In the genomic region with DNA sequence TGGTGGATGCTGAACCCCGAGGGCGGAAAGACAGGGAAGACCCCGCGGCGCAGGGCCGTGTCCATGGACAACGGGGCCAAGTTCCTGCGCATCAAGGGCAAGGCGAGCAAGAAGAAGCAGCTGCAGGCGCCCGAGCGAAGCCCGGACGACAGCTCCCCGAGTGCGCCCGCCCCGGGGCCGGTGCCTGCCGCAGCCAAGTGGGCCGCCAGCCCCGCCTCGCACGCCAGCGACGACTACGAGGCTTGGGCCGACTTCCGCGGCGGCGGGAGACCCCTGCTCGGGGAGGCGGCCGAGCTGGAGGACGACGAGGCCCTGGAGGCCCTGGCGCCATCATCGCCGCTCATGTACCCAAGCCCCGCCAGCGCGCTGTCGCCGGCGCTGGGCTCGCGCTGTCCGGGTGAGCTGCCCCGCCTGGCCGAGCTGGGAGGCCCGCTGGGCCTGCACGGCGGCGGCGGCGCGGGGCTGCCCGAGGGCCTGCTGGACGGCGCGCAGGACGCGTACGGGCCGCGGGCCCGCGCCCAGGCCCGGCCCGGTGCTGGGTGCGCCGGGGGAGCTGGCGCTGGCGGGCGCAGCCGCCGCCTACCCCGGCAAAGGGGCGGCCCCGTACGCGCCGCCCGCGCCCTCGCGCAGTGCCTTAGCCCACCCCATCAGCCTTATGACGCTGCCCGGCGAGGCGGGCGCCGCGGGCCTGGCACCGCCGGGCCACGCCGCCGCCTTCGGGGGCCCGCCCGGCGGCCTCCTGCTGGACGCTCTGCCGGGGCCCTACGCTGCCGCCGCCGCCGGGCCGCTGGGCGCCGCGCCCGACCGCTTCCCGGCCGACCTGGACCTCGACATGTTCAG, we compare ENCODE assay signal across 1 cellular context.
TF ChIP-seq lines count a peak whose summit lies in the region.

No MANE protein-coding gene starts in this region.

TF ChIP-seq in HepG2, 621 proteins besides CTCF, POLR2A, EP300 and RAD21 (continued from another document):
- TF ChIP-seq, protein P1, sequence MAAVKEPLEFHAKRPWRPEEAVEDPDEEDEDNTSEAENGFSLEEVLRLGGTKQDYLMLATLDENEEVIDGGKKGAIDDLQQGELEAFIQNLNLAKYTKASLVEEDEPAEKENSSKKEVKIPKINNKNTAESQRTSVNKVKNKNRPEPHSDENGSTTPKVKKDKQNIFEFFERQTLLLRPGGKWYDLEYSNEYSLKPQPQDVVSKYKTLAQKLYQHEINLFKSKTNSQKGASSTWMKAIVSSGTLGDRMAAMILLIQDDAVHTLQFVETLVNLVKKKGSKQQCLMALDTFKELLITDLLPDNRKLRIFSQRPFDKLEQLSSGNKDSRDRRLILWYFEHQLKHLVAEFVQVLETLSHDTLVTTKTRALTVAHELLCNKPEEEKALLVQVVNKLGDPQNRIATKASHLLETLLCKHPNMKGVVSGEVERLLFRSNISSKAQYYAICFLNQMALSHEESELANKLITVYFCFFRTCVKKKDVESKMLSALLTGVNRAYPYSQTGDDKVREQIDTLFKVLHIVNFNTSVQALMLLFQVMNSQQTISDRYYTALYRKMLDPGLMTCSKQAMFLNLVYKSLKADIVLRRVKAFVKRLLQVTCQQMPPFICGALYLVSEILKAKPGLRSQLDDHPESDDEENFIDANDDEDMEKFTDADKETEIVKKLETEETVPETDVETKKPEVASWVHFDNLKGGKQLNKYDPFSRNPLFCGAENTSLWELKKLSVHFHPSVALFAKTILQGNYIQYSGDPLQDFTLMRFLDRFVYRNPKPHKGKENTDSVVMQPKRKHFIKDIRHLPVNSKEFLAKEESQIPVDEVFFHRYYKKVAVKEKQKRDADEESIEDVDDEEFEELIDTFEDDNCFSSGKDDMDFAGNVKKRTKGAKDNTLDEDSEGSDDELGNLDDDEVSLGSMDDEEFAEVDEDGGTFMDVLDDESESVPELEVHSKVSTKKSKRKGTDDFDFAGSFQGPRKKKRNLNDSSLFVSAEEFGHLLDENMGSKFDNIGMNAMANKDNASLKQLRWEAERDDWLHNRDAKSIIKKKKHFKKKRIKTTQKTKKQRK (IDR thresholded peaks at IDR 0.05; ENCODE audit: low read length), result no peak
- TF ChIP-seq, protein P2, sequence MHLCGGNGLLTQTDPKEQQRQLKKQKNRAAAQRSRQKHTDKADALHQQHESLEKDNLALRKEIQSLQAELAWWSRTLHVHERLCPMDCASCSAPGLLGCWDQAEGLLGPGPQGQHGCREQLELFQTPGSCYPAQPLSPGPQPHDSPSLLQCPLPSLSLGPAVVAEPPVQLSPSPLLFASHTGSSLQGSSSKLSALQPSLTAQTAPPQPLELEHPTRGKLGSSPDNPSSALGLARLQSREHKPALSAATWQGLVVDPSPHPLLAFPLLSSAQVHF (CRISPR knock-in tag; IDR thresholded peaks at IDR 0.05), result no peak
- TF ChIP-seq SRSF4 (IDR thresholded peaks at IDR 0.05; ENCODE audit: low read depth, low read length, poor library complexity, severe bottlenecking), result no peak
- no peak for TF ChIP-seq BHLHE40 (IDR thresholded peaks at IDR 0.05; ENCODE audit: low read length)
- TF ChIP-seq, protein P3, sequence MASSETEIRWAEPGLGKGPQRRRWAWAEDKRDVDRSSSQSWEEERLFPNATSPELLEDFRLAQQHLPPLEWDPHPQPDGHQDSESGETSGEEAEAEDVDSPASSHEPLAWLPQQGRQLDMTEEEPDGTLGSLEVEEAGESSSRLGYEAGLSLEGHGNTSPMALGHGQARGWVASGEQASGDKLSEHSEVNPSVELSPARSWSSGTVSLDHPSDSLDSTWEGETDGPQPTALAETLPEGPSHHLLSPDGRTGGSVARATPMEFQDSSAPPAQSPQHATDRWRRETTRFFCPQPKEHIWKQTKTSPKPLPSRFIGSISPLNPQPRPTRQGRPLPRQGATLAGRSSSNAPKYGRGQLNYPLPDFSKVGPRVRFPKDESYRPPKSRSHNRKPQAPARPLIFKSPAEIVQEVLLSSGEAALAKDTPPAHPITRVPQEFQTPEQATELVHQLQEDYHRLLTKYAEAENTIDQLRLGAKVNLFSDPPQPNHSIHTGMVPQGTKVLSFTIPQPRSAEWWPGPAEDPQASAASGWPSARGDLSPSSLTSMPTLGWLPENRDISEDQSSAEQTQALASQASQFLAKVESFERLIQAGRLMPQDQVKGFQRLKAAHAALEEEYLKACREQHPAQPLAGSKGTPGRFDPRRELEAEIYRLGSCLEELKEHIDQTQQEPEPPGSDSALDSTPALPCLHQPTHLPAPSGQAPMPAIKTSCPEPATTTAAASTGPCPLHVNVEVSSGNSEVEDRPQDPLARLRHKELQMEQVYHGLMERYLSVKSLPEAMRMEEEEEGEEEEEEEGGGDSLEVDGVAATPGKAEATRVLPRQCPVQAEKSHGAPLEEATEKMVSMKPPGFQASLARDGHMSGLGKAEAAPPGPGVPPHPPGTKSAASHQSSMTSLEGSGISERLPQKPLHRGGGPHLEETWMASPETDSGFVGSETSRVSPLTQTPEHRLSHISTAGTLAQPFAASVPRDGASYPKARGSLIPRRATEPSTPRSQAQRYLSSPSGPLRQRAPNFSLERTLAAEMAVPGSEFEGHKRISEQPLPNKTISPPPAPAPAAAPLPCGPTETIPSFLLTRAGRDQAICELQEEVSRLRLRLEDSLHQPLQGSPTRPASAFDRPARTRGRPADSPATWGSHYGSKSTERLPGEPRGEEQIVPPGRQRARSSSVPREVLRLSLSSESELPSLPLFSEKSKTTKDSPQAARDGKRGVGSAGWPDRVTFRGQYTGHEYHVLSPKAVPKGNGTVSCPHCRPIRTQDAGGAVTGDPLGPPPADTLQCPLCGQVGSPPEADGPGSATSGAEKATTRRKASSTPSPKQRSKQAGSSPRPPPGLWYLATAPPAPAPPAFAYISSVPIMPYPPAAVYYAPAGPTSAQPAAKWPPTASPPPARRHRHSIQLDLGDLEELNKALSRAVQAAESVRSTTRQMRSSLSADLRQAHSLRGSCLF (CRISPR knock-in tag; IDR thresholded peaks at IDR 0.05; ENCODE audit: borderline replicate concordance), result no peak
- no peak for TF ChIP-seq KMT2A (CRISPR knock-in tag; IDR thresholded peaks at IDR 0.05)
- TF ChIP-seq GTF3A (CRISPR knock-in tag; conservative IDR thresholded peaks at IDR 0.05), result no peak
- TF ChIP-seq ZNF563 (CRISPR knock-in tag; IDR thresholded peaks at IDR 0.05), result no peak
- no peak for TF ChIP-seq ZC3H4 (CRISPR knock-in tag; IDR thresholded peaks at IDR 0.05; ENCODE audit: borderline replicate concordance)
